In genomic region chr16:65772134-65772732, GRCh38 we compare ENCODE assay signal across 16 cellular contexts.
"Had no signal": no experiment of that assay in that cellular context is flagged by ENCODE, and none has a peak within 500 bp of the region (broad histone marks: within the 10 kb centered on the region; RNA-seq: fewer than 3 reads in every experiment).

No MANE protein-coding gene starts in this region.

- H3K36me3 ChIP-seq: cardiac muscle cell, thoracic aorta, upper lobe of left lung had no signal

- H3K27ac Mint-ChIP-seq: activated CD4-positive, alpha-beta T cell treated with anti-CD3 and anti-CD28 coated beads for 36 hours; activated naive CD8-positive, alpha-beta T cell treated with anti-CD3 and anti-CD28 coated beads for 36 hours; activated T-helper 1 cell treated with anti-CD3 and anti-CD28 coated beads, Interleukin-12 subunit alpha, Interleukin-12 subunit beta, Interleukin-2, Interleukin-4 antibody, amounts not matched to agents 30 ng/mL and 10 ng/mL and 1 ng/mL, durations not matched to agents 14 hours and 24 hours and 36 hours; natural killer cell treated with Interleukin-12 subunit alpha and Interleukin-12 subunit beta and Interleukin-15 and Interleukin-18, amount 100 ng/mL, for 72 hours; stimulated activated naive B cell treated with anti-CD40 and anti-IgM and Interleukin-4, amounts not matched to agents 10 μg/mL and 1 μg/mL and 100 μg/mL, for 72 hours; T-helper 17 cell had no signal

- H3K4me3 Mint-ChIP-seq: activated CD4-positive, alpha-beta T cell treated with anti-CD3 and anti-CD28 coated beads for 36 hours; activated naive CD8-positive, alpha-beta T cell treated with anti-CD3 and anti-CD28 coated beads for 36 hours; activated T-helper 1 cell treated with anti-CD3 and anti-CD28 coated beads, Interleukin-12 subunit alpha, Interleukin-12 subunit beta, Interleukin-2, Interleukin-4 antibody, amounts not matched to agents 30 ng/mL and 10 ng/mL and 1 ng/mL, durations not matched to agents 14 hours and 24 hours and 36 hours; natural killer cell treated with Interleukin-12 subunit alpha and Interleukin-12 subunit beta and Interleukin-15 and Interleukin-18, amount 100 ng/mL, for 72 hours; stimulated activated naive B cell treated with anti-CD40 and anti-IgM and Interleukin-4, amounts not matched to agents 10 μg/mL and 1 μg/mL and 100 μg/mL, for 72 hours; T-helper 17 cell had no signal

- H3K27me3 Mint-ChIP-seq: stimulated activated naive B cell treated with anti-CD40 and anti-IgM and Interleukin-4, amounts not matched to agents 10 μg/mL and 1 μg/mL and 100 μg/mL, for 72 hours; T-helper 17 cell had no signal

- DNase-seq: activated CD4-positive, alpha-beta T cell treated with anti-CD3 and anti-CD28 coated beads for 36 hours; activated CD4-positive, alpha-beta T cell treated with anti-CD3 and anti-CD28 coated beads, Interleukin-2, amount 50 U/mL, for 48 hours; activated gamma-delta T cell treated with Interleukin-2 at 50 U/mL for 16 hours; activated naive CD8-positive, alpha-beta T cell treated with anti-CD3 and anti-CD28 coated beads for 36 hours; activated T-cell treated with anti-CD3 and anti-CD28 coated beads for 4 hours; dermis blood vessel endothelial cell; effector memory CD4-positive, alpha-beta T cell; mesenchymal stem cell; stimulated activated naive B cell treated with anti-CD40 and anti-IgM and Interleukin-4, amounts not matched to agents 10 μg/mL and 1 μg/mL and 100 μg/mL, for 72 hours; T-helper 17 cell; upper lobe of left lung had no signal

- H3K4me3 ChIP-seq: cardiac muscle cell, hepatocyte, thoracic aorta, upper lobe of left lung had no signal

- H3K4me1 Mint-ChIP-seq: activated CD4-positive, alpha-beta T cell treated with anti-CD3 and anti-CD28 coated beads for 36 hours; activated naive CD8-positive, alpha-beta T cell treated with anti-CD3 and anti-CD28 coated beads for 36 hours; T-helper 17 cell had no signal

- H3K4me1 ChIP-seq: upper lobe of left lung had no signal

- H3K27me3 ChIP-seq: cardiac muscle cell, hepatocyte, upper lobe of left lung had no signal

- H3K36me3 Mint-ChIP-seq: activated naive CD8-positive, alpha-beta T cell treated with anti-CD3 and anti-CD28 coated beads for 36 hours; natural killer cell treated with Interleukin-12 subunit alpha and Interleukin-12 subunit beta and Interleukin-15 and Interleukin-18, amount 100 ng/mL, for 72 hours had no signal
